1 cellular context compared by ENCODE assay signal in the genomic region with DNA sequence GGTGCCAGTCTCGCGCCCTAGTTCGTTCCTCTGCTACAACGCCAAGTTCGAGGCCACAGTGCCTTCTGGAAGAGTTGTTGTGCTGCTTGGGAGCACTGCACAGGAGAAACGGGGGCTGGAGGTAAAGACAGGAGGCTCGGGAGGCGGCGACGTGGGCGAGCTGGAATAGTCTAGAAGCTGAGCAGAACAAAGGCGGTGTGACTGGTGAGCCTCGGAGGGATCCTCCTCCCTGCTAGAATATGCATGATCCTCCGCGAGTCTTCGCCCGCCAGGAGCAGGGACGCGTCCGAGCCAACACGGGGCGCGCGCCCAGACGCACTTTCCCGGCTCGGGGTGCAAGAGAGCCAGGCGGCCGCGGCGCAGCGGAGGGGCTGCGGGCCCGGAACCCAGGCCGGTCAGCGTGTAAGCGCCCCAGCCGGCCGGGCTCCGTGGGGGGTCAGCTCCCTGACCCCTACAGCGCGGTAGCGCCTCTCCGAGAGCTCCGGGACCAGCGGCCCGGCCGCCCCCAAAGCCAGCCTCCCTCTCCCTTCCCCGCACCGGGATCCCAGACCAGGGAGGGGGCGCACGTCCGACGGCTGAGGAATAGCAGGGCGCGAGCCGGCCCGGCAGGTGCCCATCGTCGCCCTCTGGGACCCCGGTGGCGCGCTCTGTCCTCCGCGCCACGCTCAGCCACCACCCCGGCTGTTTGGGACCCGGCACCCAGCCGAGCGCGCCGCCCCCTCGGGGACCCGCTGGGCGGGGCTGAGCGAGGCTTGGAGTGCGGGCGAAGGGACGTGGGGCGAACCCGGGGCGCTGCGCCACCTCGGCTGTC.
TF ChIP-seq lines count a peak whose summit lies in the region.

No MANE protein-coding gene starts in this region.

TF ChIP-seq in GM23338, 12 proteins besides CTCF, POLR2A, EP300 and RAD21 (continued from another document):
- TF ChIP-seq, protein P1, sequence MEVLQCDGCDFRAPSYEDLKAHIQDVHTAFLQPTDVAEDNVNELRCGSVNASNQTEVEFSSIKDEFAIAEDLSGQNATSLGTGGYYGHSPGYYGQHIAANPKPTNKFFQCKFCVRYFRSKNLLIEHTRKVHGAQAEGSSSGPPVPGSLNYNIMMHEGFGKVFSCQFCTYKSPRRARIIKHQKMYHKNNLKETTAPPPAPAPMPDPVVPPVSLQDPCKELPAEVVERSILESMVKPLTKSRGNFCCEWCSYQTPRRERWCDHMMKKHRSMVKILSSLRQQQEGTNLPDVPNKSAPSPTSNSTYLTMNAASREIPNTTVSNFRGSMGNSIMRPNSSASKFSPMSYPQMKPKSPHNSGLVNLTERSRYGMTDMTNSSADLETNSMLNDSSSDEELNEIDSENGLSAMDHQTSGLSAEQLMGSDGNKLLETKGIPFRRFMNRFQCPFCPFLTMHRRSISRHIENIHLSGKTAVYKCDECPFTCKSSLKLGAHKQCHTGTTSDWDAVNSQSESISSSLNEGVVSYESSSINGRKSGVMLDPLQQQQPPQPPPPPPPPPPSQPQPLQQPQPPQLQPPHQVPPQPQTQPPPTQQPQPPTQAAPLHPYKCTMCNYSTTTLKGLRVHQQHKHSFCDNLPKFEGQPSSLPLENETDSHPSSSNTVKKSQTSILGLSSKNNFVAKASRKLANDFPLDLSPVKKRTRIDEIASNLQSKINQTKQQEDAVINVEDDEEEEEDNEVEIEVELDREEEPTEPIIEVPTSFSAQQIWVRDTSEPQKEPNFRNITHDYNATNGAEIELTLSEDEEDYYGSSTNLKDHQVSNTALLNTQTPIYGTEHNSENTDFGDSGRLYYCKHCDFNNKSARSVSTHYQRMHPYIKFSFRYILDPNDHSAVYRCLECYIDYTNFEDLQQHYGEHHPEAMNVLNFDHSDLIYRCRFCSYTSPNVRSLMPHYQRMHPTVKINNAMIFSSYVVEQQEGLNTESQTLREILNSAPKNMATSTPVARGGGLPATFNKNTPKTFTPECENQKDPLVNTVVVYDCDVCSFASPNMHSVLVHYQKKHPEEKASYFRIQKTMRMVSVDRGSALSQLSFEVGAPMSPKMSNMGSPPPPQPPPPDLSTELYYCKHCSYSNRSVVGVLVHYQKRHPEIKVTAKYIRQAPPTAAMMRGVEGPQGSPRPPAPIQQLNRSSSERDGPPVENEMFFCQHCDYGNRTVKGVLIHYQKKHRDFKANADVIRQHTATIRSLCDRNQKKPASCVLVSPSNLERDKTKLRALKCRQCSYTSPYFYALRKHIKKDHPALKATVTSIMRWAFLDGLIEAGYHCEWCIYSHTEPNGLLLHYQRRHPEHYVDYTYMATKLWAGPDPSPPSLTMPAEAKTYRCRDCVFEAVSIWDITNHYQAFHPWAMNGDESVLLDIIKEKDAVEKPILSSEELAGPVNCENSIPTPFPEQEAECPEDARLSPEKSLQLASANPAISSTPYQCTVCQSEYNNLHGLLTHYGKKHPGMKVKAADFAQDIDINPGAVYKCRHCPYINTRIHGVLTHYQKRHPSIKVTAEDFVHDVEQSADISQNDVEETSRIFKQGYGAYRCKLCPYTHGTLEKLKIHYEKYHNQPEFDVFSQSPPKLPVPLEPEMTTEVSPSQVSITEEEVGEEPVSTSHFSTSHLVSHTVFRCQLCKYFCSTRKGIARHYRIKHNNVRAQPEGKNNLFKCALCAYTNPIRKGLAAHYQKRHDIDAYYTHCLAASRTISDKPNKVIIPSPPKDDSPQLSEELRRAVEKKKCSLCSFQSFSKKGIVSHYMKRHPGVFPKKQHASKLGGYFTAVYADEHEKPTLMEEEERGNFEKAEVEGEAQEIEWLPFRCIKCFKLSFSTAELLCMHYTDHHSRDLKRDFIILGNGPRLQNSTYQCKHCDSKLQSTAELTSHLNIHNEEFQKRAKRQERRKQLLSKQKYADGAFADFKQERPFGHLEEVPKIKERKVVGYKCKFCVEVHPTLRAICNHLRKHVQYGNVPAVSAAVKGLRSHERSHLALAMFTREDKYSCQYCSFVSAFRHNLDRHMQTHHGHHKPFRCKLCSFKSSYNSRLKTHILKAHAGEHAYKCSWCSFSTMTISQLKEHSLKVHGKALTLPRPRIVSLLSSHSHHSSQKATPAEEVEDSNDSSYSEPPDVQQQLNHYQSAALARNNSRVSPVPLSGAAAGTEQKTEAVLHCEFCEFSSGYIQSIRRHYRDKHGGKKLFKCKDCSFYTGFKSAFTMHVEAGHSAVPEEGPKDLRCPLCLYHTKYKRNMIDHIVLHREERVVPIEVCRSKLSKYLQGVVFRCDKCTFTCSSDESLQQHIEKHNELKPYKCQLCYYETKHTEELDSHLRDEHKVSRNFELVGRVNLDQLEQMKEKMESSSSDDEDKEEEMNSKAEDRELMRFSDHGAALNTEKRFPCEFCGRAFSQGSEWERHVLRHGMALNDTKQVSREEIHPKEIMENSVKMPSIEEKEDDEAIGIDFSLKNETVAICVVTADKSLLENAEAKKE (CRISPR knock-in tag; IDR thresholded peaks at IDR 0.05): no peak
- TF ChIP-seq ZNF331 (CRISPR knock-in tag; IDR thresholded peaks at IDR 0.05; ENCODE audit: low read depth): no peak
